12 cellular contexts compared by ENCODE assay signal in genomic region chr15:40088929-40089755, GRCh38. TPM values are rescaled to one million over a fixed set of nuclear protein-coding genes. Genes with fewer than 3 reads are reported as not detected.
DNase-seq lines count a peak whose midpoint lies in the region; ATAC-seq and TF ChIP-seq lines count a peak whose summit lies in the region.
"Had no signal": no experiment of that assay in that cellular context is flagged by ENCODE, and none has a peak within 500 bp of the region (broad histone marks: within the 10 kb centered on the region; RNA-seq: fewer than 3 reads in every experiment).

No MANE protein-coding gene starts in this region.

- H3K9me2 ChIP-seq in MM.1S (replicated peaks; ENCODE audit: insufficient read depth, low read length), result no peaks in the 10 kb centered on the region

- H3K27ac ChIP-seq in breast epithelium (peak overlapping the region; percentile 46 to 81), mammary epithelial cell (ENCODE audit: insufficient read depth, low read depth, low read length) (no peak overlapping the region), MM.1S (ENCODE audit: low read length) (no peak overlapping the region)

- peak overlapping the region; percentile 74 for H3K27ac Mint-ChIP-seq in activated B cell treated with CpG ODN at 0.5 μM for 24 hours
- peak overlapping the region; percentile 71 for H3K27ac Mint-ChIP-seq in type B pancreatic cell
- H3K27ac Mint-ChIP-seq: activated T-cell treated with anti-CD3 and anti-CD28 coated beads, Interleukin-2, amount 50 U/mL, for 72 hours had no signal

- CTCF ChIA-PET in mammary epithelial cell (lab: Charles Lee; ENCODE audit: low non-redundant PET), result no interaction called here
- CTCF ChIA-PET in activated B cell treated with CpG ODN at 0.5 μM for 24 hours (lab: Charles Lee), result interaction anchor here (1.0 to 2.8 kb wide), 3 partner anchors 15 to 17 kb away, joined by 3 to 15 read pairs (median 4); no protein-coding TSS in a partner anchor

- H3K4me1 Mint-ChIP-seq in activated B cell treated with CpG ODN at 0.5 μM for 24 hours (peaks cover 60% of the 10 kb centered on the region), type B pancreatic cell (ENCODE audit: unreplicated experiment) (peaks cover 89% of the 10 kb centered on the region)

- in situ Hi-C loops in mammary epithelial cell (cut with MboI; ENCODE audit: low sequenced_read_pairs in 2 of 2), result no loop called here

- no peak overlapping the region for H3K9ac ChIP-seq in mammary epithelial cell (ENCODE audit: insufficient read depth, low read length)
- no peak overlapping the region for H3K9ac ChIP-seq in MM.1S (ENCODE audit: low read length)

- no peaks in the 10 kb centered on the region for H3K27me3 Mint-ChIP-seq in activated B cell treated with CpG ODN at 0.5 μM for 24 hours
- H3K27me3 Mint-ChIP-seq in type B pancreatic cell, result peaks cover 5% of the 10 kb centered on the region

- H3K4me3 Mint-ChIP-seq in activated B cell treated with CpG ODN at 0.5 μM for 24 hours, result no peak overlapping the region
- H3K4me3 Mint-ChIP-seq in type B pancreatic cell, result peak overlapping the region; percentile 49
- H3K4me3 Mint-ChIP-seq: activated T-cell treated with anti-CD3 and anti-CD28 coated beads, Interleukin-2, amount 50 U/mL, for 72 hours had no signal

- H3K79me2 ChIP-seq in mammary epithelial cell (ENCODE audit: insufficient read depth, low read length) (no peaks in the 10 kb centered on the region), MM.1S (ENCODE audit: low read length) (peaks cover 19% of the 10 kb centered on the region)

- no peak for TF ChIP-seq POLR2A in breast epithelium (IDR thresholded peaks at IDR 0.05)

- 37% methylated on average over 6 of the region's 7 CpGs for WGBS in mammary epithelial cell (ENCODE audit: low coverage, missing lambda C conversion rate)

- dilution Hi-C loops in mammary epithelial cell (cut with HindIII; ENCODE audit: low sequenced_read_pairs), result no loop called here

- ATAC-seq in activated B cell treated with CpG ODN at 0.5 μM for 24 hours (ENCODE audit: low read depth), result no peak
- ATAC-seq: activated CD4-positive, CD25-positive, alpha-beta regulatory T cell treated with anti-CD3 and anti-CD28 coated beads, Interleukin-2, amount 50 U/mL, for 24 hours; activated T-cell treated with anti-CD3 and anti-CD28 coated beads, Interleukin-2, amount 50 U/mL, for 72 hours had no signal

- TF ChIP-seq CTCF in breast epithelium (IDR thresholded peaks at IDR 0.05) (no peak), mammary epithelial cell (conservative IDR thresholded peaks at IDR 0.05 in 1 of 2, IDR thresholded peaks at IDR 0.05 in 1 of 2; ENCODE audit: extremely low read depth in 1 of 2, insufficient read depth in 1 of 2, low read depth in 1 of 2, low read length in 2 of 2) (no peak), activated B cell treated with CpG ODN at 0.5 μM for 24 hours (IDR thresholded peaks at IDR 0.05) (no peak), type B pancreatic cell (conservative IDR thresholded peaks at IDR 0.05) (no peak), MM.1S (IDR thresholded peaks at IDR 0.05; ENCODE audit: low read length) (no peak), GM20000 (IDR thresholded peaks at IDR 0.05; ENCODE audit: extremely low read depth, missing control alignments) (no peak)

- H4K20me1 ChIP-seq in mammary epithelial cell (ENCODE audit: insufficient read depth, low read length) (no peaks in the 10 kb centered on the region), MM.1S (ENCODE audit: insufficient read depth, low read length) (no peaks in the 10 kb centered on the region)

- no peaks in the 10 kb centered on the region for H3K27me3 ChIP-seq in breast epithelium
- no peaks in the 10 kb centered on the region for H3K27me3 ChIP-seq in mammary epithelial cell (ENCODE audit: insufficient read depth, low read length)
- H3K27me3 ChIP-seq in MM.1S (replicated peaks; ENCODE audit: insufficient read depth, low read length), result no peaks in the 10 kb centered on the region

- H2AFZ ChIP-seq in mammary epithelial cell (ENCODE audit: low read depth, low read length) (no peak overlapping the region), MM.1S (ENCODE audit: low read length) (no peak overlapping the region)

- no peaks in the 10 kb centered on the region for H3F3A ChIP-seq in MM.1S (ENCODE audit: insufficient read depth, low read length)

- no TSS peak for BruUV-seq in mammary epithelial cell (replicated peaks; lab: Mats Ljungman, UMichigan)

- H3K4me1 ChIP-seq in breast epithelium (peaks cover 12 to 28% of the 10 kb centered on the region in 2 donors), mammary epithelial cell (ENCODE audit: insufficient read depth, low read length) (no peaks in the 10 kb centered on the region), MM.1S (ENCODE audit: low read length) (peaks cover 3% of the 10 kb centered on the region; the same call in 1 of the 2 replicates)

- H3K9me3 ChIP-seq in breast epithelium (no peaks in the 10 kb centered on the region), mammary epithelial cell (replicated peaks; ENCODE audit: insufficient read depth, low read length) (no peaks in the 10 kb centered on the region), MM.1S (replicated peaks; ENCODE audit: insufficient read depth, low read length) (no peaks in the 10 kb centered on the region)

- H3K4me3 ChIP-seq in breast epithelium (no peak overlapping the region), mammary epithelial cell (replicated peaks in 1 of 3; ENCODE audit: insufficient read depth in 1 of 3, low read depth in 2 of 3, low read length in 3 of 3) (no peak overlapping the region), MM.1S (ENCODE audit: low read length) (no peak overlapping the region)
- H3K4me3 ChIP-seq: lung had no signal

- intact Hi-C loops in breast epithelium (cut with DNase I; ENCODE audit: low total_unique reads) (no loop called here), mammary epithelial cell (cut with micrococcal nuclease) (no loop called here), activated B cell treated with CpG ODN at 0.5 μM for 24 hours (cut with micrococcal nuclease) (no loop called here)

- POLR2A ChIA-PET in activated B cell treated with CpG ODN at 0.5 μM for 24 hours (lab: Charles Lee), result interaction anchor here (2.8 to 23.5 kb wide), 5 partner anchors 13 to 46 kb away, joined by 17 to 1329 read pairs (median 472); partner anchors contain the start of genes BMF and SRP14

- H3K36me3 Mint-ChIP-seq in activated B cell treated with CpG ODN at 0.5 μM for 24 hours (ENCODE audit: low read depth) (peaks cover 50% of the 10 kb centered on the region), type B pancreatic cell (peaks cover 31% of the 10 kb centered on the region)

- H3K4me2 ChIP-seq in mammary epithelial cell (ENCODE audit: insufficient read depth, low read depth, low read length), result no peak overlapping the region
- H3K4me2 ChIP-seq in MM.1S (ENCODE audit: low read depth, low read length), result no peak overlapping the region

- H3K9me3 Mint-ChIP-seq in activated B cell treated with CpG ODN at 0.5 μM for 24 hours (no peaks in the 10 kb centered on the region), type B pancreatic cell (no peaks in the 10 kb centered on the region)
- H3K9me3 Mint-ChIP-seq: activated T-cell treated with anti-CD3 and anti-CD28 coated beads, Interleukin-2, amount 50 U/mL, for 72 hours had no signal

- no peak for DNase-seq in breast epithelium (ENCODE audit: low spot score in 2 of 2)
- DNase-seq in mammary epithelial cell, result no peak
- no peak for DNase-seq in activated B cell treated with CpG ODN at 0.5 μM for 24 hours
- DNase-seq in left kidney (ENCODE audit: low read depth, low spot score), result peak; percentile 91
- DNase-seq in type B pancreatic cell (ENCODE audit: extremely low spot score, unreplicated experiment), result no peak
- no peak for DNase-seq in MM.1S
- DNase-seq in GM20000 (ENCODE audit: low spot score), result no peak
- DNase-seq in GM19238 (ENCODE audit: insufficient read length, low spot score), result no peak
- DNase-seq: activated T-cell treated with anti-CD3 and anti-CD28 coated beads, Interleukin-2, amount 50 U/mL, for 72 hours; NCI-H2171 had no signal

- H3K36me3 ChIP-seq in breast epithelium, result no peaks in the 10 kb centered on the region
- no peaks in the 10 kb centered on the region for H3K36me3 ChIP-seq in mammary epithelial cell (ENCODE audit: insufficient read depth, low read length)
- H3K36me3 ChIP-seq in MM.1S (replicated peaks; ENCODE audit: insufficient read depth, low read length), result no peaks in the 10 kb centered on the region

RNA-seq across cellular contexts. Expression of gene BMF, which starts 19.5 kb away (rescaled TPM):
- total RNA-seq in breast epithelium, result 10 to 100 TPM in 1 of 3 donors, 1 to 10 TPM in 2; 8.2 to 24.4 (median 9.3) TPM
- 1 to 10 TPM; 1.5 to 2.2 TPM for total RNA-seq in mammary epithelial cell
- polyA plus RNA-seq in mammary epithelial cell, result 0.22 TPM
- not detected for polyA minus RNA-seq in mammary epithelial cell
- total RNA-seq in activated B cell treated with CpG ODN at 0.5 μM for 24 hours, result 353 and 376 TPM in 2 replicates
- total RNA-seq in type B pancreatic cell (ENCODE audit: low replicate concordance), result 60.9 and 112 TPM in 2 replicates

RNA-seq across cellular contexts. Expression of gene SRP14, which starts 50.2 kb away (rescaled TPM):
- total RNA-seq in breast epithelium (100 to 1,000 TPM; 279 to 310 (median 299) TPM), mammary epithelial cell (100 to 1,000 TPM in 1 of 2 donors, 10 to 100 TPM in 1; 85.7 to 148 TPM), activated B cell treated with CpG ODN at 0.5 μM for 24 hours (183 and 217 TPM in 2 replicates), type B pancreatic cell (ENCODE audit: low replicate concordance) (176 and 235 TPM in 2 replicates)
- polyA plus RNA-seq in mammary epithelial cell, result 231 TPM
- polyA minus RNA-seq in mammary epithelial cell, result 50.4 TPM

Comparison
In these comparisons a context has a peak if more than half of its experiments do, and no peak if none do; other contexts are left out.
1. H3K27ac ChIP-seq: peak in breast epithelium (2 of 2); none in mammary epithelial cell (single experiment) and MM.1S (single experiment).